In genomic region chr19:4970558-4971423, GRCh38 we compare ENCODE assay signal across 8 cellular contexts.
DNase-seq lines count a peak whose midpoint lies in the region; ATAC-seq and TF ChIP-seq lines count a peak whose summit lies in the region.

No MANE protein-coding gene starts in this region.

- TF ChIP-seq CTCF in RWPE1 (conservative IDR thresholded peaks at IDR 0.05; ENCODE audit: low read depth): no peak

- no peaks in the 10 kb centered on the region for H3K27me3 ChIP-seq in neuron (ENCODE audit: insufficient read depth, low read length)

- POLR2A ChIA-PET in RWPE1 (lab: Yijun Ruan, JAX; ENCODE audit: low non-redundant PET): no interaction called here

- CTCF ChIA-PET in RWPE1 (lab: Yijun Ruan, JAX): interaction anchor here (0.6 to 2.4 kb wide), 7 partner anchors 30 to 400 kb away, joined by 3 to 7 read pairs (median 3); no protein-coding TSS in a partner anchor

- H3K4me1 ChIP-seq in neuron (ENCODE audit: insufficient read depth, low read length): peaks cover 27% of the 10 kb centered on the region

- H3K9me3 ChIP-seq in neuron (ENCODE audit: low read length): no peaks in the 10 kb centered on the region

- H2AFZ ChIP-seq in neuron (ENCODE audit: low read depth, low read length): no peak overlapping the region

- H3K27ac ChIP-seq in RWPE1 (peak overlapping the region; percentile 91), epithelial cell of prostate (peak overlapping the region; percentile 66)

- peak overlapping the region; percentile 94 for H3K4me3 ChIP-seq in neuron (ENCODE audit: low read length)

- H3K36me3 ChIP-seq in neuron (ENCODE audit: insufficient read depth, low read length): no peaks in the 10 kb centered on the region

- DNase-seq in NCI-H1105 treated with DMSO at 0.1 percent for 48 hours (lab: John Stamatoyannopoulos, UW) (peak; percentile 14), NCI-H1105 (lab: John Stamatoyannopoulos, UW) (no peak), RWPE1 (ENCODE audit: low spot score) (no peak), epithelial cell of prostate (ENCODE audit: low read depth, low spot score) (no peak)
- no peak for DNase-seq in stimulated activated naive CD4-positive, alpha-beta T cell treated with Interleukin-2 at 50 U/mL for 16 hours (lab: John Stamatoyannopoulos, UW)
- no peak for DNase-seq in stimulated activated CD4-positive, alpha-beta T cell treated with anti-CD3 and anti-CD28 coated beads, Interleukin-4, amount 100 ng/mL, for 24 hours

- no peak for ATAC-seq in HG02938 (IDR thresholded peaks at IDR 0.05; ENCODE audit: unreplicated experiment)
